Comparison of ENCODE assay signal across 8 cellular contexts in the genomic region with DNA sequence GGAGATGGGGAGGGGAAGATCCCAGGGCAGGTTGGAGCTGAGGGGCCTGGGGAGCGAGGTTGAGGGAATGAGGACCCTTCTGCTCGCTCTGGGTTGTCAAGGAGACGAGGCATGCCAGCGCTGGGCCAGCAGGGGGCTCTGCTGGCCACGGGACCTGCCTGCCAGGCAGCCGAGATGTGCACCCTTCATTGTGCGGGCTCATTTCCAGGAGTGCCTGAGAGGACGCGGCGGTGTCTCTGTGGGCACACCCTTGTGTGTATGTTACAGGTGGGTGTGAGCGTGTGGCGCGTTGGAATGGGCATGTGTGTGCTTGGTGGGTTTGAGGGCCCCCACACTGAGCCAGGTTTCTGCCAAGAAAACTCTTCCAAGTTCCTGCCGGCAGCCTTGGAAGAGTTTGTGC. TPM values are rescaled to one million over a fixed set of nuclear protein-coding genes. Genes with fewer than 3 reads are reported as not detected.
DNase-seq lines count a peak whose midpoint lies in the region; ATAC-seq lines count a peak whose summit lies in the region.

No MANE protein-coding gene starts in this region.

- H3K4me1 ChIP-seq in CD4-positive, alpha-beta memory T cell (ENCODE audit: insufficient read depth, low read length): peaks cover 8% of the 10 kb centered on the region
- H3K4me1 ChIP-seq in stomach smooth muscle (ENCODE audit: control insufficient read depth, insufficient read depth, low read length): peaks cover 45% of the 10 kb centered on the region

- H3K9ac ChIP-seq in stomach smooth muscle (ENCODE audit: low read length in 2 of 2): no peak overlapping the region

- ATAC-seq in HG02798 (IDR thresholded peaks at IDR 0.05; ENCODE audit: poor library complexity, unreplicated experiment) (peak; percentile 48), esophagus mucosa (peak; percentile 72)
- ATAC-seq in natural killer cell treated with Interleukin-12 subunit alpha and Interleukin-12 subunit beta and Interleukin-15 and Interleukin-18, amount 100 ng/mL, for 72 hours: peak; percentile 69 to 79

- peak; percentile 33 to 48 (median 41) for DNase-seq in CD4-positive, alpha-beta memory T cell
- DNase-seq in NCI-H82 treated with DMSO at 0.1 percent for 48 hours (lab: John Stamatoyannopoulos, UW; ENCODE audit: unreplicated experiment): peak; percentile 43
- peak; percentile 33 for DNase-seq in activated T-cell treated with anti-CD3 and anti-CD28 coated beads for 24 hours (ENCODE audit: low read depth)
- no peak for DNase-seq in natural killer cell treated with Interleukin-12 subunit alpha and Interleukin-12 subunit beta and Interleukin-15 and Interleukin-18, amount 100 ng/mL, for 72 hours (ENCODE audit: low spot score)
- no peak for DNase-seq in foreskin melanocyte

- H3K27ac ChIP-seq in CD4-positive, alpha-beta memory T cell (ENCODE audit: low read depth, low read length): no peak overlapping the region
- H3K27ac ChIP-seq in stomach smooth muscle (ENCODE audit: low read length): no peak overlapping the region

- POLR2A ChIA-PET in CD4-positive, alpha-beta memory T cell (lab: Charles Lee; ENCODE audit: partially characterized antibody): no interaction called here

- H3K9me3 Mint-ChIP-seq in CD4-positive, alpha-beta memory T cell: no peaks in the 10 kb centered on the region
- H3K9me3 Mint-ChIP-seq in natural killer cell treated with Interleukin-12 subunit alpha and Interleukin-12 subunit beta and Interleukin-15 and Interleukin-18, amount 100 ng/mL, for 72 hours: no peaks in the 10 kb centered on the region

- H3K27ac Mint-ChIP-seq in CD4-positive, alpha-beta memory T cell: peak overlapping the region in 1 of 7 donors; percentile 30
- no peak overlapping the region for H3K27ac Mint-ChIP-seq in natural killer cell treated with Interleukin-12 subunit alpha and Interleukin-12 subunit beta and Interleukin-15 and Interleukin-18, amount 100 ng/mL, for 72 hours

- no peak overlapping the region for H3K4me3 ChIP-seq in CD4-positive, alpha-beta memory T cell (ENCODE audit: low read length in 2 of 2)
- H3K4me3 ChIP-seq in stomach smooth muscle (ENCODE audit: low read length in 2 of 2): peak overlapping the region; percentile 47 to 50

- H3K27me3 ChIP-seq in CD4-positive, alpha-beta memory T cell (ENCODE audit: insufficient read depth, low read length): no peaks in the 10 kb centered on the region
- no peaks in the 10 kb centered on the region for H3K27me3 ChIP-seq in stomach smooth muscle (ENCODE audit: control insufficient read depth in 1 of 2, insufficient read depth in 2 of 2, low read length in 2 of 2)

- H3K4me1 Mint-ChIP-seq in CD4-positive, alpha-beta memory T cell: peaks cover 0 to 6% (median 5%) of the 10 kb centered on the region in 4 donors
- peaks cover 0 to 3% of the 10 kb centered on the region in 2 donors for H3K4me1 Mint-ChIP-seq in natural killer cell treated with Interleukin-12 subunit alpha and Interleukin-12 subunit beta and Interleukin-15 and Interleukin-18, amount 100 ng/mL, for 72 hours (ENCODE audit: low read depth in 2 of 2)

- CTCF ChIA-PET in CD4-positive, alpha-beta memory T cell (lab: Charles Lee; ENCODE audit: partially characterized antibody): interaction anchor here (1.8 kb wide), 1 partner anchor 12 kb away, joined by 5 read pairs; no protein-coding TSS in a partner anchor

- H3K9me3 ChIP-seq in CD4-positive, alpha-beta memory T cell (ENCODE audit: control insufficient read depth in 1 of 2, low read length in 2 of 2): no peaks in the 10 kb centered on the region
- H3K9me3 ChIP-seq in stomach smooth muscle (ENCODE audit: control insufficient read depth in 2 of 2, low read length in 2 of 2): no peaks in the 10 kb centered on the region

- H3K4me3 Mint-ChIP-seq in CD4-positive, alpha-beta memory T cell: no peak overlapping the region
- no peak overlapping the region for H3K4me3 Mint-ChIP-seq in natural killer cell treated with Interleukin-12 subunit alpha and Interleukin-12 subunit beta and Interleukin-15 and Interleukin-18, amount 100 ng/mL, for 72 hours

- intact Hi-C loops in CD4-positive, alpha-beta memory T cell (cut with micrococcal nuclease): loop anchor here (2.0 kb wide), 1 partner anchor 41 kb away; no protein-coding TSS in a partner anchor

- no peaks in the 10 kb centered on the region for H3K36me3 Mint-ChIP-seq in CD4-positive, alpha-beta memory T cell
- no peaks in the 10 kb centered on the region for H3K36me3 Mint-ChIP-seq in natural killer cell treated with Interleukin-12 subunit alpha and Interleukin-12 subunit beta and Interleukin-15 and Interleukin-18, amount 100 ng/mL, for 72 hours

- H3K27me3 Mint-ChIP-seq in CD4-positive, alpha-beta memory T cell: peaks cover 3 to 16% of the 10 kb centered on the region in 2 donors
- peaks cover 0 to 7% of the 10 kb centered on the region in 2 donors for H3K27me3 Mint-ChIP-seq in natural killer cell treated with Interleukin-12 subunit alpha and Interleukin-12 subunit beta and Interleukin-15 and Interleukin-18, amount 100 ng/mL, for 72 hours

- no peaks in the 10 kb centered on the region for H3K36me3 ChIP-seq in CD4-positive, alpha-beta memory T cell (ENCODE audit: insufficient read depth, low read length)
- no peaks in the 10 kb centered on the region for H3K36me3 ChIP-seq in stomach smooth muscle (ENCODE audit: control insufficient read depth in 2 of 2, insufficient read depth in 2 of 2, low read length in 2 of 2)

RNA-seq across cellular contexts. Expression of gene ARHGAP23, which starts 15.9 kb away (rescaled TPM):
- total RNA-seq in CD4-positive, alpha-beta memory T cell: not detected
- polyA plus RNA-seq in CD4-positive, alpha-beta memory T cell: under 1 TPM; 0.04 to 0.23 TPM
- total RNA-seq in esophagus mucosa: 148 TPM
- 1 to 10 TPM in 1 of 2 donors, under 1 TPM in 1; 0.55 to 2.9 TPM for total RNA-seq in natural killer cell treated with Interleukin-12 subunit alpha and Interleukin-12 subunit beta and Interleukin-15 and Interleukin-18, amount 100 ng/mL, for 72 hours

Comparison
In these comparisons a context has a peak if more than half of its experiments do, and no peak if none do; other contexts are left out.
1. DNase-seq: peak in CD4-positive, alpha-beta memory T cell (5 of 5), NCI-H82 treated with DMSO at 0.1 percent for 48 hours (single experiment) and activated T-cell treated with anti-CD3 and anti-CD28 coated beads for 24 hours (single experiment); none in natural killer cell treated with Interleukin-12 subunit alpha and Interleukin-12 subunit beta and Interleukin-15 and Interleukin-18, amount 100 ng/mL, for 72 hours (single experiment) and foreskin melanocyte (single experiment).
2. H3K4me3 ChIP-seq: peak in stomach smooth muscle (2 of 2); none in CD4-positive, alpha-beta memory T cell (0 of 2).
3. RNA of gene ARHGAP23, which starts 15.9 kb away (total RNA-seq): 148 TPM in esophagus mucosa (single experiment); 0.55 to 2.9 TPM in natural killer cell treated with Interleukin-12 subunit alpha and Interleukin-12 subunit beta and Interleukin-15 and Interleukin-18, amount 100 ng/mL, for 72 hours and not detected in CD4-positive, alpha-beta memory T cell; every median in the first group is over 10 times any median in the second.
4. Peak in every context shown above with its lines, with median percentiles within 50 percentile points of each other: ATAC-seq.